Comparison of ENCODE assay signal across 14 cellular contexts in the genomic region with DNA sequence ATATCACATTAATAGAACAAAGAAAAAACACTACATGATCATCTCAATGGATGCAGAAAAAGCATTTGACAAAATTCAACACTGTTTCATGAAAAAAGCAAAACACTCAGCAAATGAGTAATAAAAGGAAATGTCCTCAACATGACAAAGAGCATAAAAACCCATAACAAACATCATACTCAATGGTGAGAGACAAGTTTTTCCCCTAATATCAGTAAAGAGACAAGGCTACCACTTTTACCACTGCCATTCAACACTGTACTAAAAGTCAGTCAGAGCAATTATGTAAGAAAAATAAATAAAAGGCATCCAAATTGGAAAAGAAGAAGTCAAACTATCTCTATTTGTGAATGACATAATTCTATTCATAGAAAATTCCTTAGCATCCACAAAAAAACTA.
"Had no signal": no experiment of that assay in that cellular context is flagged by ENCODE, and none has a peak within 500 bp of the region (broad histone marks: within the 10 kb centered on the region; RNA-seq: fewer than 3 reads in every experiment).

No MANE protein-coding gene starts in this region.

- ATAC-seq: activated CD4-positive, CD25-positive, alpha-beta regulatory T cell treated with anti-CD3 and anti-CD28 coated beads, Interleukin-2, amount 50 U/mL, for 24 hours had no signal

- DNase-seq: activated CD4-positive, alpha-beta T cell treated with anti-CD3 and anti-CD28 coated beads, Interleukin-2, amount 10 ng/mL, durations not matched to agents 7 days and 5 days; activated CD8-positive, alpha-beta memory T cell treated with anti-CD3 and anti-CD28 coated beads for 24 hours; activated CD8-positive, alpha-beta memory T cell treated with anti-CD3 and anti-CD28 coated beads, Interleukin-2, amount 50 U/mL, for 48 hours; activated gamma-delta T cell treated with Interleukin-2 at 50 U/mL for 16 hours; foreskin melanocyte; nephron progenitor cell; occipital lobe; stimulated activated CD4-positive, alpha-beta T cell treated with anti-CD3 and anti-CD28 coated beads, Interleukin-2, amount 100 ng/mL, for 24 hours; trophoblast cell had no signal

- H3K36me3 ChIP-seq: breast epithelium, vagina had no signal

- H3K4me3 ChIP-seq: breast epithelium, vagina had no signal

- H3K27ac Mint-ChIP-seq: activated CD4-positive, alpha-beta T cell treated with anti-CD3 and anti-CD28 coated beads, Interleukin-2, amount 10 ng/mL, durations not matched to agents 7 days and 5 days; mesothelial cell of epicardium; nephron progenitor cell; stimulated activated naive CD8-positive, alpha-beta T cell treated with anti-CD3 and anti-CD28 coated beads, Interleukin-15, Interleukin-2, amounts not matched to agents 100 ng/mL and 50 ng/mL, for 24 hours had no signal

- H3K4me3 Mint-ChIP-seq: activated CD4-positive, alpha-beta T cell treated with anti-CD3 and anti-CD28 coated beads, Interleukin-2, amount 10 ng/mL, durations not matched to agents 7 days and 5 days; mesothelial cell of epicardium; nephron progenitor cell; stimulated activated naive CD8-positive, alpha-beta T cell treated with anti-CD3 and anti-CD28 coated beads, Interleukin-15, Interleukin-2, amounts not matched to agents 100 ng/mL and 50 ng/mL, for 24 hours had no signal

- H3K9me3 ChIP-seq: breast epithelium, vagina had no signal

- H3K27me3 ChIP-seq: breast epithelium, vagina had no signal

- H3K27ac ChIP-seq: breast epithelium, vagina had no signal

- H3K4me1 ChIP-seq: breast epithelium had no signal

- H3K4me1 Mint-ChIP-seq: mesothelial cell of epicardium, nephron progenitor cell had no signal

- H3K27me3 Mint-ChIP-seq: activated CD4-positive, alpha-beta T cell treated with anti-CD3 and anti-CD28 coated beads, Interleukin-2, amount 10 ng/mL, durations not matched to agents 7 days and 5 days; stimulated activated naive CD8-positive, alpha-beta T cell treated with anti-CD3 and anti-CD28 coated beads, Interleukin-15, Interleukin-2, amounts not matched to agents 100 ng/mL and 50 ng/mL, for 24 hours had no signal
